ENCODE assay signal across 19 cellular contexts in genomic region chr7:17019106-17019505, GRCh38.
A peak's percentile ranks its signal among the peaks of the same experiment; 100 is the strongest.
DNase-seq lines count a peak whose midpoint lies in the region; ATAC-seq, FAIRE-seq and TF ChIP-seq lines count a peak whose summit lies in the region.
"Had no signal": no experiment of that assay in that cellular context is flagged by ENCODE, and none has a peak within 500 bp of the region (broad histone marks: within the 10 kb centered on the region; RNA-seq: fewer than 3 reads in every experiment).

No MANE protein-coding gene starts in this region.

- no TSS peak for BruUV-seq in HepG2 (replicated peaks; lab: Mats Ljungman, UMichigan)

- TF ChIP-seq EP300 in HepG2 (IDR thresholded peaks at IDR 0.05; ENCODE audit: low read depth in 2 of 2, low read length in 2 of 2): no peak
- TF ChIP-seq EP300 in HepG2 (CRISPR knock-in tag; IDR thresholded peaks at IDR 0.05; ENCODE audit: borderline replicate concordance): no peak

- H3K36me3 ChIP-seq in SK-N-MC (ENCODE audit: insufficient read depth, low read length) (no peaks in the 10 kb centered on the region), esophagus squamous epithelium (no peaks in the 10 kb centered on the region), HepG2 (replicated peaks in 1 of 2; ENCODE audit: control insufficient read depth in 1 of 2, insufficient read depth in 2 of 2, low read length in 2 of 2) (no peaks in the 10 kb centered on the region)

- no peak for ATAC-seq in HG02852 (IDR thresholded peaks at IDR 0.05; ENCODE audit: unreplicated experiment)
- ATAC-seq in HepG2: no peak

- CTCF ChIA-PET in HepG2 (lab: Yijun Ruan, JAX; ENCODE audit: low intra/inter-chr PET ratio, low total read pairs): no interaction called here

- no peak for FAIRE-seq in HepG2 (lab: Jason Lieb, UNC)
- FAIRE-seq: A204.1, HTR-8/SVneo had no signal

- 89 to 90% methylated on average over 2 of the region's 2 CpGs for WGBS in esophagus squamous epithelium, 2 donors
- WGBS in HepG2 (ENCODE audit: low lambda C conversion rate): 97% methylated on average over 2 of the region's 2 CpGs

- H2AFZ ChIP-seq in HepG2 (ENCODE audit: low read length): no peak overlapping the region
- H2AFZ ChIP-seq: GM23248 had no signal

- TF ChIP-seq CTCF in osteocyte (IDR thresholded peaks at IDR 0.05): no peak
- TF ChIP-seq CTCF in esophagus squamous epithelium (IDR thresholded peaks at IDR 0.05): no peak
- TF ChIP-seq CTCF in HepG2 (CRISPR knock-in tag; IDR thresholded peaks at IDR 0.05): no peak

- H3K79me2 ChIP-seq in HepG2 (ENCODE audit: insufficient read depth, low read length): no peaks in the 10 kb centered on the region

- H3K27me3 Mint-ChIP-seq in osteocyte (ENCODE audit: unreplicated experiment): no peaks in the 10 kb centered on the region
- H3K27me3 Mint-ChIP-seq: CD4-positive, alpha-beta T cell had no signal

- H3K27ac ChIP-seq in SK-N-MC (peak overlapping the region; percentile 4; the same call in 1 of the 2 replicates), esophagus squamous epithelium (no peak overlapping the region), HepG2 (ENCODE audit: extremely low read length, insufficient read depth, low read length) (no peak overlapping the region)
- H3K27ac ChIP-seq: C4-2B, GM23248 had no signal

- H3K27ac Mint-ChIP-seq in osteocyte (ENCODE audit: unreplicated experiment): peak overlapping the region; percentile 87
- H3K27ac Mint-ChIP-seq: CD4-positive, alpha-beta T cell; IgD-negative memory B cell had no signal

- H3K4me1 ChIP-seq in esophagus squamous epithelium: peaks cover 0 to 17% (median 10%) of the 10 kb centered on the region in 3 donors
- H3K4me1 ChIP-seq in HepG2 (ENCODE audit: insufficient read depth, low read length): peaks cover 52% of the 10 kb centered on the region

- H3K27me3 ChIP-seq in esophagus squamous epithelium: no peaks in the 10 kb centered on the region
- H3K27me3 ChIP-seq in HepG2 (ENCODE audit: control insufficient read depth in 1 of 2, insufficient read depth in 2 of 2, low read length in 2 of 2): no peaks in the 10 kb centered on the region

- H3K9me3 Mint-ChIP-seq in osteocyte (ENCODE audit: unreplicated experiment): no peaks in the 10 kb centered on the region
- H3K9me3 Mint-ChIP-seq: CD4-positive, alpha-beta T cell; IgD-negative memory B cell had no signal

- TF ChIP-seq POLR2A in esophagus squamous epithelium (IDR thresholded peaks at IDR 0.05) (no peak), HepG2 (IDR thresholded peaks at IDR 0.05; ENCODE audit: insufficient read depth in 1 of 2, low read depth in 2 of 2, low read length in 2 of 2) (no peak)

- in situ Hi-C loops in HepG2 (cut with HindIII; ENCODE audit: extremely low pct_ligation_motif_present, low pct_unique_long_range_greater_than_20kb): no loop called here

- H3K4me3 ChIP-seq in SK-N-MC: no peak overlapping the region
- no peak overlapping the region for H3K4me3 ChIP-seq in esophagus squamous epithelium
- H3K4me3 ChIP-seq in HepG2 (replicated peaks in 1 of 3; ENCODE audit: insufficient read depth in 1 of 3, low read depth in 2 of 3, low read length in 3 of 3): no peak overlapping the region
- H3K4me3 ChIP-seq: GM23248 had no signal

- DNase-seq in SK-N-MC (ENCODE audit: low read depth, low spot score): no peak
- DNase-seq in fibroblast of gingiva (ENCODE audit: low read depth): peak; percentile 83
- DNase-seq in osteocyte (ENCODE audit: extremely low spot score, unreplicated experiment): no peak
- DNase-seq in esophagus squamous epithelium (lab: John Stamatoyannopoulos, UW): no peak
- no peak for DNase-seq in HepG2 (ENCODE audit: low spot score)
- DNase-seq: ACHN; AML-193; CD4-positive, alpha-beta T cell; DMS153; DMS79 treated with DMSO at 0.1 percent for 48 hours; GF-D8; GM23248; HCEC 1CT; KBM-7 had no signal

- H3K9me3 ChIP-seq in SK-N-MC (ENCODE audit: low read depth, low read length) (no peaks in the 10 kb centered on the region), esophagus squamous epithelium (no peaks in the 10 kb centered on the region), HepG2 (ENCODE audit: low read length) (no peaks in the 10 kb centered on the region)

- no peak for TF ChIP-seq RAD21 in HepG2 (CRISPR knock-in tag; IDR thresholded peaks at IDR 0.05)

- H3K4me2 ChIP-seq in HepG2 (ENCODE audit: low read depth, low read length): no peak overlapping the region

- peaks cover 8% of the 10 kb centered on the region for H3K36me3 Mint-ChIP-seq in osteocyte (ENCODE audit: unreplicated experiment)
- H3K36me3 Mint-ChIP-seq: IgD-negative memory B cell had no signal

- H3K9ac ChIP-seq in SK-N-MC (ENCODE audit: insufficient read length) (no peak overlapping the region), HepG2 (ENCODE audit: insufficient read depth, low read depth, low read length) (no peak overlapping the region)
- H3K9ac ChIP-seq: GM23248 had no signal

- H3K4me3 Mint-ChIP-seq in osteocyte (ENCODE audit: unreplicated experiment): no peak overlapping the region
- H3K4me3 Mint-ChIP-seq: CD4-positive, alpha-beta T cell; IgD-negative memory B cell had no signal

- POLR2A ChIA-PET in HepG2 (lab: Yijun Ruan, JAX): interaction anchor here (1.0 to 2.1 kb wide), 2 partner anchors 111 to 113 kb away, joined by 3 to 10 read pairs; no protein-coding TSS in a partner anchor

- no peaks in the 10 kb centered on the region for H4K20me1 ChIP-seq in HepG2 (ENCODE audit: insufficient read depth, low read length)

- intact Hi-C loops in esophagus squamous epithelium (cut with DNase I) (no loop called here), HepG2 (cut with micrococcal nuclease; ENCODE audit: unreplicated experiment) (no loop called here)

- peaks cover 51% of the 10 kb centered on the region for H3K4me1 Mint-ChIP-seq in osteocyte (ENCODE audit: unreplicated experiment)

TF ChIP-seq in HepG2, 621 proteins besides CTCF, POLR2A, EP300 and RAD21:
- no peak for TF ChIP-seq ZNF703 (CRISPR knock-in tag; IDR thresholded peaks at IDR 0.05; ENCODE audit: borderline replicate concordance)
- no peak for TF ChIP-seq ZNF607 (CRISPR knock-in tag; IDR thresholded peaks at IDR 0.05; ENCODE audit: borderline replicate concordance)
- TF ChIP-seq SATB2 (CRISPR knock-in tag; IDR thresholded peaks at IDR 0.05): no peak
- TF ChIP-seq ZNF773 (CRISPR knock-in tag; IDR thresholded peaks at IDR 0.05; ENCODE audit: borderline replicate concordance): no peak
- no peak for TF ChIP-seq ZNF350 (CRISPR knock-in tag; IDR thresholded peaks at IDR 0.05; ENCODE audit: borderline replicate concordance, low read depth)
- TF ChIP-seq GATAD1 (CRISPR knock-in tag; IDR thresholded peaks at IDR 0.05): no peak
- TF ChIP-seq ZNF205 (CRISPR knock-in tag; IDR thresholded peaks at IDR 0.05): no peak
